12 cellular contexts compared by ENCODE assay signal in genomic region chr6:33785766-33786165, GRCh38. TPM values are rescaled to one million over a fixed set of nuclear protein-coding genes. Genes with fewer than 3 reads are reported as not detected.
A peak's percentile ranks its signal among the peaks of the same experiment; 100 is the strongest.
DNase-seq lines count a peak whose midpoint lies in the region; ATAC-seq and TF ChIP-seq lines count a peak whose summit lies in the region.
"Had no signal": no experiment of that assay in that cellular context is flagged by ENCODE, and none has a peak within 500 bp of the region (broad histone marks: within the 10 kb centered on the region; RNA-seq: fewer than 3 reads in every experiment).

No MANE protein-coding gene starts in this region.

- DNase-seq in T-helper 2 cell treated with Interferon-gamma antibody and Interleukin-4, amounts not matched to agents 5 μg/mL and 100 μg/mL, for 36 hours (ENCODE audit: low spot score) = no peak
- DNase-seq in T-helper 2 cell (no peak), NT2/D1 (ENCODE audit: low read depth, low spot score) (no peak), epithelial cell of esophagus (ENCODE audit: low read depth) (peak; percentile 28), sigmoid colon (no peak), NCI-H748 (lab: John Stamatoyannopoulos, UW; ENCODE audit: unreplicated experiment) (no peak), caudate nucleus (lab: John Stamatoyannopoulos, UW) (no peak)
- DNase-seq: endodermal cell, NCI-H1694 had no signal

- H3K27ac Mint-ChIP-seq in T-helper 2 cell treated with Interferon-gamma antibody and Interleukin-4, amounts not matched to agents 5 μg/mL and 100 μg/mL, for 36 hours = no peak overlapping the region

- no peaks in the 10 kb centered on the region for H3K27me3 ChIP-seq in NT2/D1 (ENCODE audit: insufficient read depth, insufficient read length)
- H3K27me3 ChIP-seq in sigmoid colon = no peaks in the 10 kb centered on the region
- H3K27me3 ChIP-seq: tibial nerve had no signal

- TF ChIP-seq EP300 in sigmoid colon (IDR thresholded peaks at IDR 0.05) = no peak

- H3K36me3 ChIP-seq in NT2/D1 (ENCODE audit: insufficient read depth, insufficient read length, low read length) (peaks cover 46% of the 10 kb centered on the region), sigmoid colon (peaks cover 22 to 45% (median 34%) of the 10 kb centered on the region in 4 donors)

- 58 to 64% methylated on average over 3 of the region's 3 CpGs for WGBS in sigmoid colon, 2 donors

- peak overlapping the region in 3 of 4 donors; percentile 94 to 99 (median 99) for H3K27ac ChIP-seq in sigmoid colon
- no peak overlapping the region for H3K27ac ChIP-seq in caudate nucleus (ENCODE audit: low read depth, low read length)

- H3K4me1 ChIP-seq in NT2/D1 (ENCODE audit: insufficient read depth, insufficient read length) = peaks cover 17% of the 10 kb centered on the region
- peaks cover 0 to 57% (median 43%) of the 10 kb centered on the region in 4 donors for H3K4me1 ChIP-seq in sigmoid colon

- peaks cover 52% of the 10 kb centered on the region for H3K36me3 Mint-ChIP-seq in T-helper 2 cell treated with Interferon-gamma antibody and Interleukin-4, amounts not matched to agents 5 μg/mL and 100 μg/mL, for 36 hours (ENCODE audit: low read depth)

- H3K9me3 Mint-ChIP-seq in T-helper 2 cell treated with Interferon-gamma antibody and Interleukin-4, amounts not matched to agents 5 μg/mL and 100 μg/mL, for 36 hours = no peaks in the 10 kb centered on the region
- H3K9me3 Mint-ChIP-seq: endodermal cell had no signal

- no peak for TF ChIP-seq CTCF in epithelial cell of esophagus (IDR thresholded peaks at IDR 0.05; ENCODE audit: insufficient read depth, low read depth, low read length, missing control alignments)
- TF ChIP-seq CTCF in sigmoid colon (IDR thresholded peaks at IDR 0.05) = no peak

- peaks cover 47% of the 10 kb centered on the region for H3K4me1 Mint-ChIP-seq in T-helper 2 cell treated with Interferon-gamma antibody and Interleukin-4, amounts not matched to agents 5 μg/mL and 100 μg/mL, for 36 hours (ENCODE audit: low read depth)

- H3K9ac ChIP-seq in NT2/D1 (ENCODE audit: insufficient read length, low read depth) = peak overlapping the region; percentile 5

- no peak overlapping the region for H3K4me3 ChIP-seq in NT2/D1 (ENCODE audit: insufficient read length, low read depth)
- no peak overlapping the region for H3K4me3 ChIP-seq in epithelial cell of esophagus (ENCODE audit: low read length)
- H3K4me3 ChIP-seq in sigmoid colon = no peak overlapping the region
- H3K4me3 ChIP-seq: tibial nerve had no signal

- no peaks in the 10 kb centered on the region for H3K27me3 Mint-ChIP-seq in T-helper 2 cell treated with Interferon-gamma antibody and Interleukin-4, amounts not matched to agents 5 μg/mL and 100 μg/mL, for 36 hours (ENCODE audit: low read depth)

- ATAC-seq in GM21528 (IDR thresholded peaks at IDR 0.05; ENCODE audit: low FRiP score, unreplicated experiment) = no peak

- intact Hi-C loops in sigmoid colon (cut with DNase I) = loop anchor here (5.0 kb wide), 4 partner anchors 42 to 213 kb away; no protein-coding TSS in a partner anchor

- TF ChIP-seq POLR2A in sigmoid colon (IDR thresholded peaks at IDR 0.05) = no peak

- H3K9me3 ChIP-seq in NT2/D1 (ENCODE audit: insufficient read depth, low read length) (no peaks in the 10 kb centered on the region), sigmoid colon (no peaks in the 10 kb centered on the region)
- H3K9me3 ChIP-seq: tibial nerve had no signal

- peak overlapping the region; percentile 96 for H3K4me3 Mint-ChIP-seq in T-helper 2 cell treated with Interferon-gamma antibody and Interleukin-4, amounts not matched to agents 5 μg/mL and 100 μg/mL, for 36 hours
- H3K4me3 Mint-ChIP-seq: endodermal cell had no signal

RNA-seq across cellular contexts. Expression of gene LEMD2, which starts 3.2 kb away (rescaled TPM):
- 10 to 100 TPM; 31.8 to 42.7 (median 38.8) TPM for total RNA-seq in sigmoid colon
- polyA plus RNA-seq in sigmoid colon = 10 to 100 TPM; 17.6 to 71.6 (median 18.0) TPM

RNA-seq across cellular contexts. Expression of gene MLN, which starts 18.0 kb away (rescaled TPM):
- total RNA-seq in sigmoid colon = not detected
- under 1 TPM in 1 of 3 donors, not detected in 2; 0.48 TPM for polyA plus RNA-seq in sigmoid colon
- total RNA-seq: endodermal cell, lung microvascular endothelial cell, tibial nerve had no signal

RNA-seq across cellular contexts. Expression of gene IP6K3, which starts 39.1 kb away (rescaled TPM):
- 10 to 100 TPM in 1 of 4 donors, 1 to 10 TPM in 3; 4.9 to 10.3 (median 6.4) TPM for total RNA-seq in sigmoid colon
- 1 to 10 TPM in 1 of 3 donors, under 1 TPM in 2; 0.46 to 1.1 (median 0.60) TPM for polyA plus RNA-seq in sigmoid colon
- total RNA-seq: endodermal cell, lung microvascular endothelial cell had no signal
